ENCODE assay signal across 1 cellular context in the genomic region with DNA sequence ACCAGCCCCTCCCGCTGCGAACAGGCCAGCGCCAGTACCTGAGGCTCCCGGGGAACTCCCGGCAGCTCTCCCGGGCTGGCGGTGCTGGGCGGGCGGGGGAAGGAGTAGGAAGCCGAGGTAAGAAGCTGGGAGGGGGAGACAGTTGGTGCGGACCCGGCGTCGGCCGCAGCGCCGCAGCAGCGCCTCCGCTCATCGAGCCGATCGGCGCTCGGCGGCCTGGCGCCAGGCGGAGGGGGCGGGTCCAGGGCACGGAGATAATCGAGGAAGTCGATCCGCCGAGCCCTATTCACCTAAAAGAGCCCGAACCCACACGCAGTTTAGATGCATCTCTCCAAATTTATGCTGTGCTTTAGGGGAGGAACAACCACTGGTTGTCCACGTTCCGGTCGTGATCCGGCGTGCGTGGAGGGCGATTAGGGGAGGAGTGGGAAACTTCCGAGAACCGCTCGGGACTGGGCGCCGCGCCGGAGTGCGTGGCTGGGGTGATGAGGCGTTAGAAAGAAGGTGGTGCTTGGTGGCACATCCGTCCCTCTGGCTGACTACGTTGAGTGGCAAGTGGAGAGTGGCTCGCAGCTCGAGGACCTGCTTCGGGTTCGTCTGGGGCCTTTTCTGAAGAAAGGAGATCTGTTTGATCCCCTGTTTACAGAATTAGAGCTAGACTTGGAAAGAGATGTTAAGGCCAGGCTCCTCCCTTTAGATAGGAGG.
TF ChIP-seq lines count a peak whose summit lies in the region.

A gene with protein sequence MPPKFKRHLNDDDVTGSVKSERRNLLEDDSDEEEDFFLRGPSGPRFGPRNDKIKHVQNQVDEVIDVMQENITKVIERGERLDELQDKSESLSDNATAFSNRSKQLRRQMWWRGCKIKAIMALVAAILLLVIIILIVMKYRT (minus strand): TSS at position 194 of the 705 bp plus-strand sequence. CDS start 3,651 bp downstream, outside the sequence.

TF ChIP-seq in HEK293, 187 proteins besides CTCF, POLR2A, EP300 and RAD21 (continued from another document and continues in another):
- TF ChIP-seq, protein P1, sequence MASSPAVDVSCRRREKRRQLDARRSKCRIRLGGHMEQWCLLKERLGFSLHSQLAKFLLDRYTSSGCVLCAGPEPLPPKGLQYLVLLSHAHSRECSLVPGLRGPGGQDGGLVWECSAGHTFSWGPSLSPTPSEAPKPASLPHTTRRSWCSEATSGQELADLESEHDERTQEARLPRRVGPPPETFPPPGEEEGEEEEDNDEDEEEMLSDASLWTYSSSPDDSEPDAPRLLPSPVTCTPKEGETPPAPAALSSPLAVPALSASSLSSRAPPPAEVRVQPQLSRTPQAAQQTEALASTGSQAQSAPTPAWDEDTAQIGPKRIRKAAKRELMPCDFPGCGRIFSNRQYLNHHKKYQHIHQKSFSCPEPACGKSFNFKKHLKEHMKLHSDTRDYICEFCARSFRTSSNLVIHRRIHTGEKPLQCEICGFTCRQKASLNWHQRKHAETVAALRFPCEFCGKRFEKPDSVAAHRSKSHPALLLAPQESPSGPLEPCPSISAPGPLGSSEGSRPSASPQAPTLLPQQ (tag by site-specific recombination; IDR thresholded peaks at IDR 0.05): peak; percentile 63
- TF ChIP-seq ZNF555 (tag by site-specific recombination; conservative IDR thresholded peaks at IDR 0.05) (no peak), ZNF211 (tag by site-specific recombination; IDR thresholded peaks at IDR 0.05; ENCODE audit: low read depth) (no peak), ZNF843 (tag by site-specific recombination; IDR thresholded peaks at IDR 0.05) (peak; percentile 38; the same call in 1 of the 2 replicates), ZNF146 (tag by site-specific recombination; IDR thresholded peaks at IDR 0.05) (no peak), ZNF76 (tag by site-specific recombination; IDR thresholded peaks at IDR 0.05; ENCODE audit: borderline replicate concordance, low read depth) (no peak; the same call in none of the 2 replicates), ZNF157 (tag by site-specific recombination; IDR thresholded peaks at IDR 0.05) (no peak), ZNF354C (tag by site-specific recombination; IDR thresholded peaks at IDR 0.05; ENCODE audit: borderline replicate concordance, low read depth) (no peak), BCL11A (tag by site-specific recombination; IDR thresholded peaks at IDR 0.05; ENCODE audit: low read depth) (no peak), ZNF560 (tag by site-specific recombination; IDR thresholded peaks at IDR 0.05; ENCODE audit: borderline replicate concordance) (no peak), GLIS1 (tag by site-specific recombination; IDR thresholded peaks at IDR 0.05) (peak; percentile 51; the same call in 1 of the 2 replicates), ZNF239 (tag by site-specific recombination; IDR thresholded peaks at IDR 0.05) (no peak), ZNF19 (tag by site-specific recombination; IDR thresholded peaks at IDR 0.05; ENCODE audit: low read depth) (no peak), ZNF324 (tag by site-specific recombination; IDR thresholded peaks at IDR 0.05) (peak; percentile 81; the same call in 1 of the 2 replicates), ZNF335 (tag by site-specific recombination; conservative IDR thresholded peaks at IDR 0.05) (no peak), YY2 (tag by site-specific recombination; IDR thresholded peaks at IDR 0.05) (no peak), ZNF132 (tag by site-specific recombination; IDR thresholded peaks at IDR 0.05; ENCODE audit: borderline replicate concordance) (no peak), ZNF184 (tag by site-specific recombination; IDR thresholded peaks at IDR 0.05) (0 out of 2 replicates have a peak, but pooled peaks have one; percentile 7), ZSCAN23 (tag by site-specific recombination; IDR thresholded peaks at IDR 0.05) (no peak), HOXC10 (CRISPR knock-in tag; IDR thresholded peaks at IDR 0.05) (no peak), ZNF585B (tag by site-specific recombination; IDR thresholded peaks at IDR 0.05) (no peak), KLF10 (tag by site-specific recombination; IDR thresholded peaks at IDR 0.05) (peak; percentile 96), SP7 (tag by site-specific recombination; IDR thresholded peaks at IDR 0.05) (peak; percentile 72), ZNF664 (tag by site-specific recombination; IDR thresholded peaks at IDR 0.05) (peak; percentile 28; the same call in 1 of the 2 replicates), KLF9 (tag by site-specific recombination; IDR thresholded peaks at IDR 0.05; ENCODE audit: low read depth) (peak; percentile 97), TRIM28 (IDR thresholded peaks at IDR 0.05; ENCODE audit: borderline replicate concordance, low read length) (0 out of 2 replicates have a peak, but pooled peaks have one; percentile 17), ZFHX2 (tag by site-specific recombination; conservative IDR thresholded peaks at IDR 0.05) (peak; percentile 79), ZNF837 (tag by site-specific recombination; IDR thresholded peaks at IDR 0.05) (no peak), ZNF571 (tag by site-specific recombination; IDR thresholded peaks at IDR 0.05) (no peak), ZFP3 (tag by site-specific recombination; IDR thresholded peaks at IDR 0.05; ENCODE audit: low read depth) (no peak), EGR2 (tag by site-specific recombination; IDR thresholded peaks at IDR 0.05; ENCODE audit: low read depth) (peak; percentile 61), WT1 (tag by site-specific recombination; IDR thresholded peaks at IDR 0.05) (no peak; the same call in 1 of the 2 replicates), SCRT1 (tag by site-specific recombination; IDR thresholded peaks at IDR 0.05; ENCODE audit: borderline replicate concordance) (no peak), ZNF221 (tag by site-specific recombination; IDR thresholded peaks at IDR 0.05; ENCODE audit: borderline replicate concordance) (no peak)
- TF ChIP-seq, protein P2, sequence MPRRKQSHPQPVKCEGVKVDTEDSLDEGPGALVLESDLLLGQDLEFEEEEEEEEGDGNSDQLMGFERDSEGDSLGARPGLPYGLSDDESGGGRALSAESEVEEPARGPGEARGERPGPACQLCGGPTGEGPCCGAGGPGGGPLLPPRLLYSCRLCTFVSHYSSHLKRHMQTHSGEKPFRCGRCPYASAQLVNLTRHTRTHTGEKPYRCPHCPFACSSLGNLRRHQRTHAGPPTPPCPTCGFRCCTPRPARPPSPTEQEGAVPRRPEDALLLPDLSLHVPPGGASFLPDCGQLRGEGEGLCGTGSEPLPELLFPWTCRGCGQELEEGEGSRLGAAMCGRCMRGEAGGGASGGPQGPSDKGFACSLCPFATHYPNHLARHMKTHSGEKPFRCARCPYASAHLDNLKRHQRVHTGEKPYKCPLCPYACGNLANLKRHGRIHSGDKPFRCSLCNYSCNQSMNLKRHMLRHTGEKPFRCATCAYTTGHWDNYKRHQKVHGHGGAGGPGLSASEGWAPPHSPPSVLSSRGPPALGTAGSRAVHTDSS (tag by site-specific recombination; IDR thresholded peaks at IDR 0.05): no peak
- TF ChIP-seq, protein P3, sequence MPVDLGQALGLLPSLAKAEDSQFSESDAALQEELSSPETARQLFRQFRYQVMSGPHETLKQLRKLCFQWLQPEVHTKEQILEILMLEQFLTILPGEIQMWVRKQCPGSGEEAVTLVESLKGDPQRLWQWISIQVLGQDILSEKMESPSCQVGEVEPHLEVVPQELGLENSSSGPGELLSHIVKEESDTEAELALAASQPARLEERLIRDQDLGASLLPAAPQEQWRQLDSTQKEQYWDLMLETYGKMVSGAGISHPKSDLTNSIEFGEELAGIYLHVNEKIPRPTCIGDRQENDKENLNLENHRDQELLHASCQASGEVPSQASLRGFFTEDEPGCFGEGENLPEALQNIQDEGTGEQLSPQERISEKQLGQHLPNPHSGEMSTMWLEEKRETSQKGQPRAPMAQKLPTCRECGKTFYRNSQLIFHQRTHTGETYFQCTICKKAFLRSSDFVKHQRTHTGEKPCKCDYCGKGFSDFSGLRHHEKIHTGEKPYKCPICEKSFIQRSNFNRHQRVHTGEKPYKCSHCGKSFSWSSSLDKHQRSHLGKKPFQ (tag by site-specific recombination; IDR thresholded peaks at IDR 0.05): no peak
- TF ChIP-seq, protein P4, sequence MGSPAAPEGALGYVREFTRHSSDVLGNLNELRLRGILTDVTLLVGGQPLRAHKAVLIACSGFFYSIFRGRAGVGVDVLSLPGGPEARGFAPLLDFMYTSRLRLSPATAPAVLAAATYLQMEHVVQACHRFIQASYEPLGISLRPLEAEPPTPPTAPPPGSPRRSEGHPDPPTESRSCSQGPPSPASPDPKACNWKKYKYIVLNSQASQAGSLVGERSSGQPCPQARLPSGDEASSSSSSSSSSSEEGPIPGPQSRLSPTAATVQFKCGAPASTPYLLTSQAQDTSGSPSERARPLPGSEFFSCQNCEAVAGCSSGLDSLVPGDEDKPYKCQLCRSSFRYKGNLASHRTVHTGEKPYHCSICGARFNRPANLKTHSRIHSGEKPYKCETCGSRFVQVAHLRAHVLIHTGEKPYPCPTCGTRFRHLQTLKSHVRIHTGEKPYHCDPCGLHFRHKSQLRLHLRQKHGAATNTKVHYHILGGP (tag by site-specific recombination; IDR thresholded peaks at IDR 0.05): no peak
- TF ChIP-seq, protein P5, sequence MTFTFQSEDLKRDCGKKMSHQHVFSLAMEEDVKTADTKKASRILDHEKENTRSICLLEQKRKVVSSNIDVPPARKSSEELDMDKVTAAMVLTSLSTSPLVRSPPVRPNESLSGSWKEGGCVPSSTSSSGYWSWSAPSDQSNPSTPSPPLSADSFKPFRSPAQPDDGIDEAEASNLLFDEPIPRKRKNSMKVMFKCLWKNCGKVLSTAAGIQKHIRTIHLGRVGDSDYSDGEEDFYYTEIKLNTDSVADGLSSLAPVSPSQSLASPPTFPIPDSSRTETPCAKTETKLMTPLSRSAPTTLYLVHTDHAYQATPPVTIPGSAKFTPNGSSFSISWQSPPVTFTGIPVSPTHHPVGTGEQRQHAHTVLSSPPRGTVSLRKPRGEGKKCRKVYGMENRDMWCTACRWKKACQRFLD (tag by site-specific recombination; IDR thresholded peaks at IDR 0.05): no peak
- TF ChIP-seq, protein P6, sequence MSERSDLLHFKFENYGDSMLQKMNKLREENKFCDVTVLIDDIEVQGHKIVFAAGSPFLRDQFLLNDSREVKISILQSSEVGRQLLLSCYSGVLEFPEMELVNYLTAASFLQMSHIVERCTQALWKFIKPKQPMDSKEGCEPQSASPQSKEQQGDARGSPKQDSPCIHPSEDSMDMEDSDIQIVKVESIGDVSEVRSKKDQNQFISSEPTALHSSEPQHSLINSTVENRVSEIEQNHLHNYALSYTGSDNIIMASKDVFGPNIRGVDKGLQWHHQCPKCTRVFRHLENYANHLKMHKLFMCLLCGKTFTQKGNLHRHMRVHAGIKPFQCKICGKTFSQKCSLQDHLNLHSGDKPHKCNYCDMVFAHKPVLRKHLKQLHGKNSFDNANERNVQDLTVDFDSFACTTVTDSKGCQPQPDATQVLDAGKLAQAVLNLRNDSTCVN (tag by site-specific recombination; optimal IDR thresholded peaks at IDR 0.05): peak; percentile 65
- TF ChIP-seq, protein P7, sequence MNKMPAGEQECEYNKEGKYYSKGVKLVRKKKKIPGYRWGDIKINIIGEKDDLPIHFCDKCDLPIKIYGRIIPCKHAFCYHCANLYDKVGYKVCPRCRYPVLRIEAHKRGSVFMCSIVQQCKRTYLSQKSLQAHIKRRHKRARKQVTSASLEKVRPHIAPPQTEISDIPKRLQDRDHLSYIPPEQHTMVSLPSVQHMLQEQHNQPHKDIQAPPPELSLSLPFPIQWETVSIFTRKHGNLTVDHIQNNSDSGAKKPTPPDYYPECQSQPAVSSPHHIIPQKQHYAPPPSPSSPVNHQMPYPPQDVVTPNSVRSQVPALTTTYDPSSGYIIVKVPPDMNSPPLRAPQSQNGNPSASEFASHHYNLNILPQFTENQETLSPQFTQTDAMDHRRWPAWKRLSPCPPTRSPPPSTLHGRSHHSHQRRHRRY (tag by site-specific recombination; IDR thresholded peaks at IDR 0.05): no peak
- TF ChIP-seq, protein P8, sequence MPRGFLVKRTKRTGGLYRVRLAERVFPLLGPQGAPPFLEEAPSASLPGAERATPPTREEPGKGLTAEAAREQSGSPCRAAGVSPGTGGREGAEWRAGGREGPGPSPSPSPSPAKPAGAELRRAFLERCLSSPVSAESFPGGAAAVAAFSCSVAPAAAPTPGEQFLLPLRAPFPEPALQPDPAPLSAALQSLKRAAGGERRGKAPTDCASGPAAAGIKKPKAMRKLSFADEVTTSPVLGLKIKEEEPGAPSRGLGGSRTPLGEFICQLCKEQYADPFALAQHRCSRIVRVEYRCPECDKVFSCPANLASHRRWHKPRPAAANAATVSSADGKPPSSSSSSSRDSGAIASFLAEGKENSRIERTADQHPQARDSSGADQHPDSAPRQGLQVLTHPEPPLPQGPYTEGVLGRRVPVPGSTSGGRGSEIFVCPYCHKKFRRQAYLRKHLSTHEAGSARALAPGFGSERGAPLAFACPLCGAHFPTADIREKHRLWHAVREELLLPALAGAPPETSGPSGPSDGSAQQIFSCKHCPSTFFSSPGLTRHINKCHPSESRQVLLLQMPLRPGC (tag by site-specific recombination; IDR thresholded peaks at IDR 0.05): peak; percentile 41; the same call in 1 of the 2 replicates
- TF ChIP-seq, protein P9, sequence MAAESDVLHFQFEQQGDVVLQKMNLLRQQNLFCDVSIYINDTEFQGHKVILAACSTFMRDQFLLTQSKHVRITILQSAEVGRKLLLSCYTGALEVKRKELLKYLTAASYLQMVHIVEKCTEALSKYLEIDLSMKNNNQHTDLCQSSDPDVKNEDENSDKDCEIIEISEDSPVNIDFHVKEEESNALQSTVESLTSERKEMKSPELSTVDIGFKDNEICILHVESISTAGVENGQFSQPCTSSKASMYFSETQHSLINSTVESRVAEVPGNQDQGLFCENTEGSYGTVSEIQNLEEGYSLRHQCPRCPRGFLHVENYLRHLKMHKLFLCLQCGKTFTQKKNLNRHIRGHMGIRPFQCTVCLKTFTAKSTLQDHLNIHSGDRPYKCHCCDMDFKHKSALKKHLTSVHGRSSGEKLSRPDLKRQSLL (tag by site-specific recombination; IDR thresholded peaks at IDR 0.05): peak; percentile 67; the same call in 1 of the 2 replicates
- TF ChIP-seq, protein P10, sequence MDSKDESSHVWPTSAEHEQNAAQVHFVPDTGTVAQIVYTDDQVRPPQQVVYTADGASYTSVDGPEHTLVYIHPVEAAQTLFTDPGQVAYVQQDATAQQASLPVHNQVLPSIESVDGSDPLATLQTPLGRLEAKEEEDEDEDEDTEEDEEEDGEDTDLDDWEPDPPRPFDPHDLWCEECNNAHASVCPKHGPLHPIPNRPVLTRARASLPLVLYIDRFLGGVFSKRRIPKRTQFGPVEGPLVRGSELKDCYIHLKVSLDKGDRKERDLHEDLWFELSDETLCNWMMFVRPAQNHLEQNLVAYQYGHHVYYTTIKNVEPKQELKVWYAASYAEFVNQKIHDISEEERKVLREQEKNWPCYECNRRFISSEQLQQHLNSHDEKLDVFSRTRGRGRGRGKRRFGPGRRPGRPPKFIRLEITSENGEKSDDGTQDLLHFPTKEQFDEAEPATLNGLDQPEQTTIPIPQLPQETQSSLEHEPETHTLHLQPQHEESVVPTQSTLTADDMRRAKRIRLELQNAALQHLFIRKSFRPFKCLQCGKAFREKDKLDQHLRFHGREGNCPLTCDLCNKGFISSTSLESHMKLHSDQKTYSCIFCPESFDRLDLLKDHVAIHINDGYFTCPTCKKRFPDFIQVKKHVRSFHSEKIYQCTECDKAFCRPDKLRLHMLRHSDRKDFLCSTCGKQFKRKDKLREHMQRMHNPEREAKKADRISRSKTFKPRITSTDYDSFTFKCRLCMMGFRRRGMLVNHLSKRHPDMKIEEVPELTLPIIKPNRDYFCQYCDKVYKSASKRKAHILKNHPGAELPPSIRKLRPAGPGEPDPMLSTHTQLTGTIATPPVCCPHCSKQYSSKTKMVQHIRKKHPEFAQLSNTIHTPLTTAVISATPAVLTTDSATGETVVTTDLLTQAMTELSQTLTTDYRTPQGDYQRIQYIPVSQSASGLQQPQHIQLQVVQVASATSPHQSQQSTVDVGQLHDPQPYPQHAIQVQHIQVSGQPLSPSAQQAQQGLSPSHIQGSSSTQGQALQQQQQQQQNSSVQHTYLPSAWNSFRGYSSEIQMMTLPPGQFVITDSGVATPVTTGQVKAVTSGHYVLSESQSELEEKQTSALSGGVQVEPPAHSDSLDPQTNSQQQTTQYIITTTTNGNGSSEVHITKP (tag by site-specific recombination; IDR thresholded peaks at IDR 0.05): 0 out of 2 replicates have a peak, but pooled peaks have one; percentile 65
